In the genomic region with DNA sequence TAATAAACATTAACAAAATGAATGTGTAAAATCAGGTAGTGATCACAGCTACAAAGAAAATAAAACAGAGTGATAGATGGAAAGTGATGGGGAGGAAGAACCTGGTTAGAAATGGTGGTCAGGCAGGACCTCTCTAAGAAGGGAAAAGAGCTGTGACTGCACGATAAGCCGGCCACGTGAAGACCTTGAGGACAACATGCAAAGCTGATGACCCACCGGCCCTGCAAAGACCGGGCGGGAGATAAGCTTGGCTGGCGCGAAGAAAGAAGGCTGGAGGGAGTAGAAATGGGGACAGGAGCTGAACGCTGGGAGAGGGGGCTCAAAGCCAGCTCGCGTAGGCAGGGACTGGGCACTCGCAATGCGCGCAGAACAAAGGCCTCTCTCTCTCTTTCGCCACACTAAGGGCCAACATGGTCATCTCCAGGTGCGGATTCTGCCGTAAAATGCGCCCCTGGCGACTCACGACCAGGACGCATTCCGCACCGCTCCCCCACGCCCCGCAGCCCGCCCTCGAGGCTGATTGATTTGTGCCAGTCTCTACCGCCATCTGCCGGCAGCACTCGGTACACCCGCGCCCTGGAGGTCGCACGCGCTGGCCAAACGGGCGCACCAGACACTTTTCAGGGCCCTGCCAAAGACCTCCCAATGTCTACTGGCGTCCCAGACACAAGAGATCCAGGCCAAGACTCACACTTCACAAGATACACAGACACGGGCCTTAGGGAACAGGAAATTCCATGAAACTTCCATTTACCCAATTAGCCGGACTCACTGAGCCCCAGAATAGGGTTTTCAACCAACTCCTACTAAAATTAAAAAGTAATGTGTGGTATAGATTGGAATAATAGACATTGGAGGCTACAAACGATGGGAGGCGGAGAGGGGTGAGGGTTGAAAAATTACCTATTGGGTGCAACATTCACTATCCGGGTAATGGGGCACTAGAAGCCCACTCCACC, we compare ENCODE assay signal across 8 cellular contexts. TPM values are rescaled to one million over a fixed set of nuclear protein-coding genes. Genes with fewer than 3 reads are reported as not detected.
DNase-seq lines count a peak whose midpoint lies in the region; ATAC-seq and TF ChIP-seq lines count a peak whose summit lies in the region.

No MANE protein-coding gene starts in this region.

- H3K36me3 ChIP-seq in fibroblast of lung (ENCODE audit: control insufficient read depth, insufficient read depth, low read length), result no peaks in the 10 kb centered on the region

- peak; percentile 88 for TF ChIP-seq RAD21 in Ishikawa (IDR thresholded peaks at IDR 0.05; ENCODE audit: low read depth)

- POLR2A ChIA-PET in naive thymus-derived CD8-positive, alpha-beta T cell (lab: Charles Lee), result interaction anchor here (0.7 to 1.4 kb wide), 4 partner anchors 31 to 63 kb away, joined by 3 to 8 read pairs (median 3); a partner anchor contains a TSS

- no peak for TF ChIP-seq EP300 in Ishikawa (IDR thresholded peaks at IDR 0.05; ENCODE audit: borderline replicate concordance)

- H3K4me1 Mint-ChIP-seq in activated T-cell treated with anti-CD3 and anti-CD28 coated beads, Interleukin-2, amount 50 U/mL, for 4 hours (ENCODE audit: low read depth), result peaks cover 9% of the 10 kb centered on the region
- peaks cover 7 to 12% (median 9%) of the 10 kb centered on the region in 4 donors for H3K4me1 Mint-ChIP-seq in naive thymus-derived CD8-positive, alpha-beta T cell
- peaks cover 13% of the 10 kb centered on the region for H3K4me1 Mint-ChIP-seq in stimulated activated memory B cell treated with anti-CD40 and anti-IgM and Interleukin-4, amounts not matched to agents 10 μg/mL and 1 μg/mL and 100 μg/mL, for 72 hours

- peak overlapping the region in 8 of 10 donors; percentile 1 to 85 (median 52) for H3K27ac Mint-ChIP-seq in naive thymus-derived CD8-positive, alpha-beta T cell
- peak overlapping the region; percentile 16 for H3K27ac Mint-ChIP-seq in stimulated activated memory B cell treated with anti-CD40 and anti-IgM and Interleukin-4, amounts not matched to agents 10 μg/mL and 1 μg/mL and 100 μg/mL, for 72 hours

- peak; percentile 82 to 89 for TF ChIP-seq CTCF in fibroblast of lung (conservative IDR thresholded peaks at IDR 0.05 in 1 of 2, IDR thresholded peaks at IDR 0.05 in 1 of 2; ENCODE audit: low read depth in 1 of 2, low read length in 2 of 2)

- H2AFZ ChIP-seq in fibroblast of lung (ENCODE audit: low read length), result peak overlapping the region; percentile 97

- H3K9me3 Mint-ChIP-seq in activated T-cell treated with anti-CD3 and anti-CD28 coated beads, Interleukin-2, amount 50 U/mL, for 4 hours, result no peaks in the 10 kb centered on the region
- no peaks in the 10 kb centered on the region for H3K9me3 Mint-ChIP-seq in naive thymus-derived CD8-positive, alpha-beta T cell
- H3K9me3 Mint-ChIP-seq in stimulated activated memory B cell treated with anti-CD40 and anti-IgM and Interleukin-4, amounts not matched to agents 10 μg/mL and 1 μg/mL and 100 μg/mL, for 72 hours, result no peaks in the 10 kb centered on the region

- H3K9me3 ChIP-seq in fibroblast of lung (ENCODE audit: control insufficient read depth, insufficient read depth, low read depth, low read length), result no peaks in the 10 kb centered on the region

- H3K27me3 Mint-ChIP-seq in activated T-cell treated with anti-CD3 and anti-CD28 coated beads, Interleukin-2, amount 50 U/mL, for 4 hours (ENCODE audit: low read depth), result peaks cover 8% of the 10 kb centered on the region
- no peaks in the 10 kb centered on the region for H3K27me3 Mint-ChIP-seq in naive thymus-derived CD8-positive, alpha-beta T cell
- H3K27me3 Mint-ChIP-seq in stimulated activated memory B cell treated with anti-CD40 and anti-IgM and Interleukin-4, amounts not matched to agents 10 μg/mL and 1 μg/mL and 100 μg/mL, for 72 hours, result no peaks in the 10 kb centered on the region

- peak; percentile 90 for ATAC-seq in GM21529 (IDR thresholded peaks at IDR 0.05; ENCODE audit: unreplicated experiment)
- ATAC-seq in activated T-cell treated with anti-CD3 and anti-CD28 coated beads, Interleukin-2, amount 50 U/mL, for 4 hours, result peak; percentile 96 to 98
- ATAC-seq in naive thymus-derived CD8-positive, alpha-beta T cell, result peak; percentile 99
- peak; percentile 91 for ATAC-seq in stimulated activated memory B cell treated with anti-CD40 and anti-IgM and Interleukin-4, amounts not matched to agents 10 μg/mL and 1 μg/mL and 100 μg/mL, for 72 hours

- peaks cover 3% of the 10 kb centered on the region for H3K27me3 ChIP-seq in fibroblast of lung (ENCODE audit: control insufficient read depth, insufficient read depth, low read length)

- H3K4me3 Mint-ChIP-seq in activated T-cell treated with anti-CD3 and anti-CD28 coated beads, Interleukin-2, amount 50 U/mL, for 4 hours, result peak overlapping the region; percentile 83
- H3K4me3 Mint-ChIP-seq in naive thymus-derived CD8-positive, alpha-beta T cell, result peak overlapping the region; percentile 80 to 93 (median 88)
- H3K4me3 Mint-ChIP-seq in stimulated activated memory B cell treated with anti-CD40 and anti-IgM and Interleukin-4, amounts not matched to agents 10 μg/mL and 1 μg/mL and 100 μg/mL, for 72 hours, result peak overlapping the region; percentile 80

- H3K79me2 ChIP-seq in fibroblast of lung (ENCODE audit: control insufficient read depth, insufficient read depth, low read length), result no peaks in the 10 kb centered on the region

- DNase-seq in DMS153 (lab: John Stamatoyannopoulos, UW) (peak; percentile 71), OCI-M2 (lab: John Stamatoyannopoulos, UW; ENCODE audit: unreplicated experiment) (peak; percentile 97), fibroblast of lung (ENCODE audit: low read depth in 2 of 2) (peak; percentile 63 to 73)
- peak; percentile 88 for DNase-seq in activated T-cell treated with anti-CD3 and anti-CD28 coated beads, Interleukin-2, amount 50 U/mL, for 4 hours
- peak; percentile 77 to 94 (median 88) for DNase-seq in naive thymus-derived CD8-positive, alpha-beta T cell

- peak overlapping the region; percentile 25 to 66 (median 53) for H3K4me3 ChIP-seq in fibroblast of lung (replicated peaks in 1 of 4; ENCODE audit: control extremely low read depth in 1 of 4, insufficient read depth in 1 of 4, low read depth in 3 of 4, low read length in 4 of 4)

- peak overlapping the region; percentile 9 for H3K9ac ChIP-seq in fibroblast of lung (ENCODE audit: insufficient read depth, low read length)

- no peaks in the 10 kb centered on the region for H4K20me1 ChIP-seq in fibroblast of lung (ENCODE audit: control insufficient read depth, extremely low read depth, insufficient read depth, low read length)

- H3K4me2 ChIP-seq in fibroblast of lung (ENCODE audit: extremely low read depth, insufficient read depth, low read length), result peak overlapping the region; percentile 86

- H3K36me3 Mint-ChIP-seq in activated T-cell treated with anti-CD3 and anti-CD28 coated beads, Interleukin-2, amount 50 U/mL, for 4 hours (ENCODE audit: insufficient read depth), result no peaks in the 10 kb centered on the region
- H3K36me3 Mint-ChIP-seq in naive thymus-derived CD8-positive, alpha-beta T cell, result no peaks in the 10 kb centered on the region
- H3K36me3 Mint-ChIP-seq in stimulated activated memory B cell treated with anti-CD40 and anti-IgM and Interleukin-4, amounts not matched to agents 10 μg/mL and 1 μg/mL and 100 μg/mL, for 72 hours, result no peaks in the 10 kb centered on the region

- H3K4me1 ChIP-seq in fibroblast of lung (ENCODE audit: control insufficient read depth, extremely low read depth, insufficient read depth, low read length), result no peaks in the 10 kb centered on the region

- no peak overlapping the region for H3K27ac ChIP-seq in fibroblast of lung (ENCODE audit: insufficient read depth, low read length)

TF ChIP-seq in Ishikawa, 13 proteins besides CTCF, POLR2A, EP300 and RAD21 (continues in another document):
- TF ChIP-seq TEAD4 (IDR thresholded peaks at IDR 0.05), result peak; percentile 66; the same call in 1 of the 2 replicates
- peak; percentile 75 for TF ChIP-seq ZBTB7A (IDR thresholded peaks at IDR 0.05; ENCODE audit: low read depth)
- no peak for TF ChIP-seq TAF1 (IDR thresholded peaks at IDR 0.05; ENCODE audit: low read depth)

RNA-seq across cellular contexts. Expression of a gene that starts 9.4 kb away (rescaled TPM):
- total RNA-seq in activated T-cell treated with anti-CD3 and anti-CD28 coated beads, Interleukin-2, amount 50 U/mL, for 4 hours, result not detected
- total RNA-seq in fibroblast of lung, result not detected in 2 replicates
- not detected in 2 replicates for polyA plus RNA-seq in fibroblast of lung
- polyA plus RNA-seq in fibroblast of lung (2012), result not detected in 2 replicates
- polyA minus RNA-seq in fibroblast of lung (ENCODE audit: low replicate concordance), result not detected in 2 replicates
- total RNA-seq in naive thymus-derived CD8-positive, alpha-beta T cell, result not detected
- not detected for polyA plus RNA-seq in naive thymus-derived CD8-positive, alpha-beta T cell

RNA-seq across cellular contexts. Expression of a gene that starts 23.7 kb away (rescaled TPM):
- total RNA-seq in activated T-cell treated with anti-CD3 and anti-CD28 coated beads, Interleukin-2, amount 50 U/mL, for 4 hours, result 1 to 10 TPM; 2.1 to 3.2 (median 3.0) TPM
- 3.9 and 4.8 TPM in 2 replicates for total RNA-seq in fibroblast of lung
- 8.5 and 8.9 TPM in 2 replicates for polyA plus RNA-seq in fibroblast of lung
- polyA plus RNA-seq in fibroblast of lung (2012), result 5.3 and 6.1 TPM in 2 replicates
- 0.27 and 3.2 TPM in 2 replicates for polyA minus RNA-seq in fibroblast of lung (ENCODE audit: low replicate concordance)
- total RNA-seq in naive thymus-derived CD8-positive, alpha-beta T cell, result 1 to 10 TPM; 4.7 to 5.7 TPM
- polyA plus RNA-seq in naive thymus-derived CD8-positive, alpha-beta T cell, result under 1 TPM; 0.46 to 0.80 (median 0.67) TPM

RNA-seq across cellular contexts. Expression of a gene that starts 30.5 kb away (rescaled TPM):
- total RNA-seq in activated T-cell treated with anti-CD3 and anti-CD28 coated beads, Interleukin-2, amount 50 U/mL, for 4 hours, result 10 to 100 TPM; 22.5 to 26.0 (median 25.5) TPM
- 11.6 and 11.8 TPM in 2 replicates for total RNA-seq in fibroblast of lung
- 8.7 TPM in 2 replicates for polyA plus RNA-seq in fibroblast of lung
- 8.1 and 8.7 TPM in 2 replicates for polyA plus RNA-seq in fibroblast of lung (2012)
- 3.7 and 6.8 TPM in 2 replicates for polyA minus RNA-seq in fibroblast of lung (ENCODE audit: low replicate concordance)
- total RNA-seq in naive thymus-derived CD8-positive, alpha-beta T cell, result 10 to 100 TPM; 29.6 to 29.7 TPM
- polyA plus RNA-seq in naive thymus-derived CD8-positive, alpha-beta T cell, result 10 to 100 TPM in 1 of 3 donors, 1 to 10 TPM in 2; 6.9 to 13.9 (median 7.5) TPM

RNA-seq across cellular contexts. Expression of a gene that starts 39.8 kb away (rescaled TPM):
- total RNA-seq in activated T-cell treated with anti-CD3 and anti-CD28 coated beads, Interleukin-2, amount 50 U/mL, for 4 hours, result not detected
- total RNA-seq in fibroblast of lung, result not detected in 2 replicates
- not detected in 2 replicates for polyA plus RNA-seq in fibroblast of lung
- polyA plus RNA-seq in fibroblast of lung (2012), result not detected in 2 replicates
- not detected in 2 replicates for polyA minus RNA-seq in fibroblast of lung (ENCODE audit: low replicate concordance)
- total RNA-seq in naive thymus-derived CD8-positive, alpha-beta T cell, result not detected
- polyA plus RNA-seq in naive thymus-derived CD8-positive, alpha-beta T cell, result not detected

RNA-seq across cellular contexts. Expression of a gene that starts 58.5 kb away (rescaled TPM):
- 1 to 10 TPM; 3.9 to 8.5 (median 6.4) TPM for total RNA-seq in activated T-cell treated with anti-CD3 and anti-CD28 coated beads, Interleukin-2, amount 50 U/mL, for 4 hours
- total RNA-seq in fibroblast of lung, result 5.6 and 7.3 TPM in 2 replicates
- polyA plus RNA-seq in fibroblast of lung, result 4.0 and 4.7 TPM in 2 replicates
- 14.3 and 15.4 TPM in 2 replicates for polyA plus RNA-seq in fibroblast of lung (2012)
- polyA minus RNA-seq in fibroblast of lung (ENCODE audit: low replicate concordance), result 6.5 and 6.6 TPM in 2 replicates
- total RNA-seq in naive thymus-derived CD8-positive, alpha-beta T cell, result 10 to 100 TPM; 19.8 to 21.7 TPM
- 1 to 10 TPM; 1.3 to 2.1 (median 2.0) TPM for polyA plus RNA-seq in naive thymus-derived CD8-positive, alpha-beta T cell
